ENCODE assay signal across 1 cellular context in the genomic region with DNA sequence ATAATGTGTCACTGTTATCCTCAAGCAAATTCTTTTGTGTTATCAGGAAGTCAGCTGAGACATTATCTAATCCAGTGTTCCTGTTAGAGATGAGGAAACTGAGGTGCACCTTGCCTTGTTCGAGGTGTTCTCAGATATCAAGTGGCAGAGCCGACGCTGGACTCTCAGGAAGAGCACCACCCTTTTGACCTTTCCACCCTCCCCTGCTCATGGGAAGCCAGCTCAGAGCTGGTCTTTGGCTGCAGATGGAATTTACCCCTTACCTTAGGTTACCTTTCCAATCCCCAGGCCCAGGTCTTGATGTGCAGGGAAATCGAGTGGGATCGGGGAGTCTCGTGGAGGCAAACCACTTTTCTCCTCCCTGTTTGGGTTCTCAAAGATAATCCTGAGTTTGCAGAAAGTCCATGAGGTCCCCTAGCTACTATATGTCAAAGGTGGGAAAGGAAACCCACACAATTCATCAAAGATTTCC.
TF ChIP-seq lines count a peak whose summit lies in the region.

No MANE protein-coding gene starts in this region.

TF ChIP-seq in HepG2, 621 proteins besides CTCF, POLR2A, EP300 and RAD21 (continued from another document and continues in another):
- TF ChIP-seq ZBTB10 (CRISPR knock-in tag; IDR thresholded peaks at IDR 0.05; ENCODE audit: borderline replicate concordance), result no peak
- TF ChIP-seq KDM5A (IDR thresholded peaks at IDR 0.05; ENCODE audit: borderline replicate concordance, low read length), result no peak
- TF ChIP-seq ZBED4 (CRISPR knock-in tag; IDR thresholded peaks at IDR 0.05; ENCODE audit: borderline replicate concordance), result peak; percentile 26; the same call in 1 of the 2 replicates
- peak; percentile 85; the same call in 1 of the 2 replicates for TF ChIP-seq ZNF788 (CRISPR knock-in tag; IDR thresholded peaks at IDR 0.05; ENCODE audit: borderline replicate concordance)
- no peak for TF ChIP-seq ZNF446 (CRISPR knock-in tag; IDR thresholded peaks at IDR 0.05)
- TF ChIP-seq ZMYM3 (CRISPR knock-in tag; IDR thresholded peaks at IDR 0.05), result peak; percentile 46; the same call in 1 of the 2 replicates
- TF ChIP-seq HNRNPUL1 (IDR thresholded peaks at IDR 0.05; ENCODE audit: low read depth, low read length), result no peak
- TF ChIP-seq ELF4 (CRISPR knock-in tag; IDR thresholded peaks at IDR 0.05; ENCODE audit: borderline replicate concordance), result no peak
- TF ChIP-seq ZNF615 (CRISPR knock-in tag; IDR thresholded peaks at IDR 0.05; ENCODE audit: borderline replicate concordance), result no peak
- TF ChIP-seq SRSF4 (IDR thresholded peaks at IDR 0.05; ENCODE audit: low read depth, low read length, poor library complexity, severe bottlenecking), result no peak
- no peak for TF ChIP-seq SNRNP70 (IDR thresholded peaks at IDR 0.05; ENCODE audit: low read depth, low read length)
- TF ChIP-seq HDAC1 (CRISPR knock-in tag; IDR thresholded peaks at IDR 0.05), result peak; percentile 91
- no peak for TF ChIP-seq U2AF1 (optimal IDR thresholded peaks at IDR 0.05; ENCODE audit: low read depth, low read length)
- no peak for TF ChIP-seq MED8 (CRISPR knock-in tag; IDR thresholded peaks at IDR 0.05; ENCODE audit: insufficient replicate concordance)
- no peak for TF ChIP-seq ZNF329 (CRISPR knock-in tag; IDR thresholded peaks at IDR 0.05; ENCODE audit: low read depth)
- no peak for TF ChIP-seq CREB1 (IDR thresholded peaks at IDR 0.05)
- TF ChIP-seq CREB1 (CRISPR knock-in tag; IDR thresholded peaks at IDR 0.05), result peak; percentile 54; the same call in 1 of the 2 replicates
- no peak for TF ChIP-seq FOXP1 (IDR thresholded peaks at IDR 0.05)
- TF ChIP-seq FOXP1 (CRISPR knock-in tag; IDR thresholded peaks at IDR 0.05), result peak; percentile 57; the same call in 1 of the 2 replicates
- TF ChIP-seq ZMYM4 (CRISPR knock-in tag; IDR thresholded peaks at IDR 0.05), result peak; percentile 67
- TF ChIP-seq, protein P1, sequence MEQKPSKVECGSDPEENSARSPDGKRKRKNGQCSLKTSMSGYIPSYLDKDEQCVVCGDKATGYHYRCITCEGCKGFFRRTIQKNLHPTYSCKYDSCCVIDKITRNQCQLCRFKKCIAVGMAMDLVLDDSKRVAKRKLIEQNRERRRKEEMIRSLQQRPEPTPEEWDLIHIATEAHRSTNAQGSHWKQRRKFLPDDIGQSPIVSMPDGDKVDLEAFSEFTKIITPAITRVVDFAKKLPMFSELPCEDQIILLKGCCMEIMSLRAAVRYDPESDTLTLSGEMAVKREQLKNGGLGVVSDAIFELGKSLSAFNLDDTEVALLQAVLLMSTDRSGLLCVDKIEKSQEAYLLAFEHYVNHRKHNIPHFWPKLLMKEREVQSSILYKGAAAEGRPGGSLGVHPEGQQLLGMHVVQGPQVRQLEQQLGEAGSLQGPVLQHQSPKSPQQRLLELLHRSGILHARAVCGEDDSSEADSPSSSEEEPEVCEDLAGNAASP (CRISPR knock-in tag; IDR thresholded peaks at IDR 0.05; ENCODE audit: borderline replicate concordance), result peak; percentile 100
- TF ChIP-seq ZNF790 (CRISPR knock-in tag; IDR thresholded peaks at IDR 0.05; ENCODE audit: borderline replicate concordance), result no peak
- no peak for TF ChIP-seq ZNF879 (CRISPR knock-in tag; IDR thresholded peaks at IDR 0.05)
- no peak for TF ChIP-seq ZNF224 (CRISPR knock-in tag; IDR thresholded peaks at IDR 0.05)
- TF ChIP-seq ZNF768 (CRISPR knock-in tag; IDR thresholded peaks at IDR 0.05), result no peak
- peak; percentile 67; the same call in 1 of the 2 replicates for TF ChIP-seq HIC2 (CRISPR knock-in tag; IDR thresholded peaks at IDR 0.05; ENCODE audit: low read depth)
- no peak; the same call in 1 of the 2 replicates for TF ChIP-seq ZNF580 (CRISPR knock-in tag; IDR thresholded peaks at IDR 0.05; ENCODE audit: borderline replicate concordance, low read depth)
- no peak for TF ChIP-seq ZFAT (CRISPR knock-in tag; conservative IDR thresholded peaks at IDR 0.05)
- TF ChIP-seq, protein P2, sequence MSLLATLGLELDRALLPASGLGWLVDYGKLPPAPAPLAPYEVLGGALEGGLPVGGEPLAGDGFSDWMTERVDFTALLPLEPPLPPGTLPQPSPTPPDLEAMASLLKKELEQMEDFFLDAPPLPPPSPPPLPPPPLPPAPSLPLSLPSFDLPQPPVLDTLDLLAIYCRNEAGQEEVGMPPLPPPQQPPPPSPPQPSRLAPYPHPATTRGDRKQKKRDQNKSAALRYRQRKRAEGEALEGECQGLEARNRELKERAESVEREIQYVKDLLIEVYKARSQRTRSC (CRISPR knock-in tag; IDR thresholded peaks at IDR 0.05; ENCODE audit: low read depth), result no peak
- TF ChIP-seq BHLHE40 (IDR thresholded peaks at IDR 0.05; ENCODE audit: low read length), result no peak
- no peak for TF ChIP-seq ZNF883 (CRISPR knock-in tag; IDR thresholded peaks at IDR 0.05; ENCODE audit: not compliant biosample characterization)
- TF ChIP-seq CBX2 (IDR thresholded peaks at IDR 0.05; ENCODE audit: low read depth, low read length), result no peak
- TF ChIP-seq CBX2 (CRISPR knock-in tag; IDR thresholded peaks at IDR 0.05; ENCODE audit: low read depth), result no peak
- TF ChIP-seq MATR3 (CRISPR knock-in tag; IDR thresholded peaks at IDR 0.05), result no peak
- TF ChIP-seq RXRA (CRISPR knock-in tag; IDR thresholded peaks at IDR 0.05), result peak; percentile 99
- 0 out of 2 replicates have a peak, but pooled peaks have one; percentile 21 for TF ChIP-seq ZNF747 (CRISPR knock-in tag; IDR thresholded peaks at IDR 0.05; ENCODE audit: borderline replicate concordance)
- no peak for TF ChIP-seq ZNF121 (CRISPR knock-in tag; IDR thresholded peaks at IDR 0.05)
- no peak for TF ChIP-seq BRCA1 (CRISPR knock-in tag; IDR thresholded peaks at IDR 0.05)
- peak; percentile 76 for TF ChIP-seq KDM6A (CRISPR knock-in tag; IDR thresholded peaks at IDR 0.05; ENCODE audit: low read depth)
- TF ChIP-seq ZNF263 (CRISPR knock-in tag; IDR thresholded peaks at IDR 0.05), result 0 out of 2 replicates have a peak, but pooled peaks have one; percentile 37
- no peak for TF ChIP-seq TGIF2 (CRISPR knock-in tag; IDR thresholded peaks at IDR 0.05)
- no peak for TF ChIP-seq KLF16 (CRISPR knock-in tag; IDR thresholded peaks at IDR 0.05)
- TF ChIP-seq ZMAT3 (CRISPR knock-in tag; conservative IDR thresholded peaks at IDR 0.05), result no peak
- no peak for TF ChIP-seq NBN (conservative IDR thresholded peaks at IDR 0.05)
- TF ChIP-seq CENPT (CRISPR knock-in tag; IDR thresholded peaks at IDR 0.05; ENCODE audit: low read depth), result no peak
- TF ChIP-seq ZC3H4 (CRISPR knock-in tag; IDR thresholded peaks at IDR 0.05; ENCODE audit: borderline replicate concordance), result no peak
- TF ChIP-seq ZNF775 (CRISPR knock-in tag; IDR thresholded peaks at IDR 0.05; ENCODE audit: borderline replicate concordance), result no peak
- TF ChIP-seq ZNF670 (CRISPR knock-in tag; IDR thresholded peaks at IDR 0.05; ENCODE audit: borderline replicate concordance), result 0 out of 2 replicates have a peak, but pooled peaks have one; percentile 29
- no peak for TF ChIP-seq KAT7 (CRISPR knock-in tag; IDR thresholded peaks at IDR 0.05; ENCODE audit: borderline replicate concordance)
- peak; percentile 88; the same call in 1 of the 2 replicates for TF ChIP-seq GATA4 (IDR thresholded peaks at IDR 0.05; ENCODE audit: borderline replicate concordance, low read depth)
- TF ChIP-seq, protein P3, sequence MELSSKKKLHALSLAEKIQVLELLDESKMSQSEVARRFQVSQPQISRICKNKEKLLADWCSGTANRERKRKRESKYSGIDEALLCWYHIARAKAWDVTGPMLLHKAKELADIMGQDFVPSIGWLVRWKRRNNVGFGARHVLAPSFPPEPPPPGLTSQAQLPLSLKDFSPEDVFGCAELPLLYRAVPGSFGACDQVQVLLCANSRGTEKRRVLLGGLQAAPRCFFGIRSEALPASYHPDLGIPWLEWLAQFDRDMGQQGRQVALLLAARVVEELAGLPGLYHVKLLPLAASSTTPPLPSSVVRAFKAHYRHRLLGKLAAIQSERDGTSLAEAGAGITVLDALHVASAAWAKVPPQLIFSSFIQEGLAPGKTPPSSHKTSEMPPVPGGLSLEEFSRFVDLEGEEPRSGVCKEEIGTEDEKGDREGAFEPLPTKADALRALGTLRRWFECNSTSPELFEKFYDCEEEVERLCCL (CRISPR knock-in tag; IDR thresholded peaks at IDR 0.05; ENCODE audit: borderline replicate concordance), result no peak
- TF ChIP-seq, protein P4, sequence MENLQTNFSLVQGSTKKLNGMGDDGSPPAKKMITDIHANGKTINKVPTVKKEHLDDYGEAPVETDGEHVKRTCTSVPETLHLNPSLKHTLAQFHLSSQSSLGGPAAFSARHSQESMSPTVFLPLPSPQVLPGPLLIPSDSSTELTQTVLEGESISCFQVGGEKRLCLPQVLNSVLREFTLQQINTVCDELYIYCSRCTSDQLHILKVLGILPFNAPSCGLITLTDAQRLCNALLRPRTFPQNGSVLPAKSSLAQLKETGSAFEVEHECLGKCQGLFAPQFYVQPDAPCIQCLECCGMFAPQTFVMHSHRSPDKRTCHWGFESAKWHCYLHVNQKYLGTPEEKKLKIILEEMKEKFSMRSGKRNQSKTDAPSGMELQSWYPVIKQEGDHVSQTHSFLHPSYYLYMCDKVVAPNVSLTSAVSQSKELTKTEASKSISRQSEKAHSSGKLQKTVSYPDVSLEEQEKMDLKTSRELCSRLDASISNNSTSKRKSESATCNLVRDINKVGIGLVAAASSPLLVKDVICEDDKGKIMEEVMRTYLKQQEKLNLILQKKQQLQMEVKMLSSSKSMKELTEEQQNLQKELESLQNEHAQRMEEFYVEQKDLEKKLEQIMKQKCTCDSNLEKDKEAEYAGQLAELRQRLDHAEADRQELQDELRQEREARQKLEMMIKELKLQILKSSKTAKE (CRISPR knock-in tag; IDR thresholded peaks at IDR 0.05; ENCODE audit: borderline replicate concordance), result peak; percentile 66
